13 cellular contexts compared by ENCODE assay signal in genomic region chr6:157912326-157912725, GRCh38.
DNase-seq lines count a peak whose midpoint lies in the region; ATAC-seq and TF ChIP-seq lines count a peak whose summit lies in the region.
"Had no signal": no experiment of that assay in that cellular context is flagged by ENCODE, and none has a peak within 500 bp of the region (broad histone marks: within the 10 kb centered on the region; RNA-seq: fewer than 3 reads in every experiment).

No MANE protein-coding gene starts in this region.

- H3K4me1 ChIP-seq in foreskin keratinocyte: no peaks in the 10 kb centered on the region
- H3K4me1 ChIP-seq: BLaER1 treated with 17β-estradiol and CSF1 and Interleukin-3, amounts not matched to agents 10 nM and 100 nM; body of pancreas had no signal

- H3K27ac Mint-ChIP-seq in chondrocyte (ENCODE audit: unreplicated experiment) (peak overlapping the region; percentile 90), CD14-positive monocyte (no peak overlapping the region)
- H3K27ac Mint-ChIP-seq: type B pancreatic cell had no signal

- POLR2A ChIA-PET in AG04450 (lab: Yijun Ruan, JAX): no interaction called here

- intact Hi-C loops in CD14-positive monocyte (cut with micrococcal nuclease): no loop called here

- H3K4me1 Mint-ChIP-seq in chondrocyte (ENCODE audit: low read depth) (peaks cover 25% of the 10 kb centered on the region), CD14-positive monocyte (no peaks in the 10 kb centered on the region)

- H3K9me3 ChIP-seq in AG04450 (ENCODE audit: control insufficient read depth, insufficient read depth, low read length): no peaks in the 10 kb centered on the region
- H3K9me3 ChIP-seq: body of pancreas had no signal

- H3K4me3 ChIP-seq in AG04450 (ENCODE audit: low read depth, low read length): no peak overlapping the region
- H3K4me3 ChIP-seq: BLaER1 treated with 17β-estradiol and CSF1 and Interleukin-3, amounts not matched to agents 10 nM and 100 nM; body of pancreas; K562 had no signal

- CTCF ChIA-PET in AG04450 (lab: Charles Lee): interaction anchor here (1.0 to 3.4 kb wide), 3 partner anchors 9 to 156 kb away, joined by 3 to 15 read pairs (median 12); no protein-coding TSS in a partner anchor

- peaks cover 19% of the 10 kb centered on the region for H3K36me3 Mint-ChIP-seq in chondrocyte (ENCODE audit: low read depth)
- H3K36me3 Mint-ChIP-seq in CD14-positive monocyte: peaks cover 38 to 46% of the 10 kb centered on the region in 2 donors

- TF ChIP-seq CTCF in AG04450 (IDR thresholded peaks at IDR 0.05; ENCODE audit: low read depth, low read length) (no peak), chondrocyte (IDR thresholded peaks at IDR 0.05) (no peak), foreskin keratinocyte (conservative IDR thresholded peaks at IDR 0.05) (no peak), CD14-positive monocyte (IDR thresholded peaks at IDR 0.05) (no peak)

- H3K4me3 Mint-ChIP-seq in chondrocyte (ENCODE audit: unreplicated experiment): peak overlapping the region; percentile 37
- H3K4me3 Mint-ChIP-seq in CD14-positive monocyte: no peak overlapping the region
- H3K4me3 Mint-ChIP-seq: type B pancreatic cell had no signal

- H3K9me3 Mint-ChIP-seq in chondrocyte (ENCODE audit: low read depth): no peaks in the 10 kb centered on the region
- peaks cover 0 to 3% (median 0%) of the 10 kb centered on the region in 7 donors for H3K9me3 Mint-ChIP-seq in CD14-positive monocyte
- H3K9me3 Mint-ChIP-seq: type B pancreatic cell had no signal

- H3K27me3 ChIP-seq in AG04450 (ENCODE audit: control insufficient read depth, insufficient read depth, low read length) (no peaks in the 10 kb centered on the region), foreskin keratinocyte (no peaks in the 10 kb centered on the region)
- H3K27me3 ChIP-seq: BLaER1 treated with 17β-estradiol and CSF1 and Interleukin-3, amounts not matched to agents 10 nM and 100 nM; body of pancreas had no signal

- ATAC-seq in foreskin keratinocyte: no peak
- ATAC-seq: body of pancreas, K562 had no signal

- H3K27me3 Mint-ChIP-seq in chondrocyte (ENCODE audit: low read depth) (no peaks in the 10 kb centered on the region), CD14-positive monocyte (ENCODE audit: low read depth in 3 of 3) (no peaks in the 10 kb centered on the region)
- H3K27me3 Mint-ChIP-seq: type B pancreatic cell had no signal

- DNase-seq in AG04450 (ENCODE audit: low read depth, low spot score) (peak; percentile 74), NCI-H2171 (lab: John Stamatoyannopoulos, UW) (peak; percentile 43), chondrocyte (ENCODE audit: low spot score) (no peak), medulla oblongata (ENCODE audit: extremely low spot score) (peak; percentile 93), foreskin keratinocyte (no peak), NCI-H774 (lab: John Stamatoyannopoulos, UW) (no peak), NCI-H1105 (lab: John Stamatoyannopoulos, UW) (no peak), CD14-positive monocyte (ENCODE audit: low spot score) (no peak)
- DNase-seq: activated CD4-positive, alpha-beta T cell treated with anti-CD3 and anti-CD28 coated beads for 1 hour; body of pancreas had no signal

- H3K27ac ChIP-seq in AG04450 (ENCODE audit: low read depth, low read length): no peak overlapping the region
- no peak overlapping the region for H3K27ac ChIP-seq in foreskin keratinocyte
- H3K27ac ChIP-seq: BLaER1 treated with 17β-estradiol and CSF1 and Interleukin-3, amounts not matched to agents 10 nM and 100 nM; body of pancreas had no signal

Comparison
In these comparisons a context has a peak if more than half of its experiments do, and no peak if none do; other contexts are left out.
1. DNase-seq: peak in AG04450 (single experiment), NCI-H2171 (single experiment) and medulla oblongata (single experiment); none in chondrocyte (single experiment), foreskin keratinocyte (0 of 2), NCI-H774 (single experiment), NCI-H1105 (single experiment) and CD14-positive monocyte (single experiment).